In genomic region chr11:47425611-47426010, GRCh38 we compare ENCODE assay signal across 8 cellular contexts. TPM values are rescaled to one million over a fixed set of nuclear protein-coding genes. Genes with fewer than 3 reads are reported as not detected.
DNase-seq lines count a peak whose midpoint lies in the region; ATAC-seq, FAIRE-seq and TF ChIP-seq lines count a peak whose summit lies in the region.

No MANE protein-coding gene starts in this region.

- no peak for FAIRE-seq in H54 (lab: Jason Lieb, UNC)

- H3K27ac ChIP-seq in right lobe of liver = peak overlapping the region; percentile 93 to 98 (median 95)
- H3K27ac ChIP-seq in tibial artery = peak overlapping the region; percentile 93 to 95

- H3K27me3 ChIP-seq in right lobe of liver (no peaks in the 10 kb centered on the region), tibial artery (no peaks in the 10 kb centered on the region)

- TF ChIP-seq POLR2A in right lobe of liver (IDR thresholded peaks at IDR 0.05) (no peak), H54 (IDR thresholded peaks at IDR 0.05; ENCODE audit: low read depth, low read length) (no peak)

- H3K4me1 ChIP-seq in right lobe of liver = peaks cover 0 to 13% (median under 1%) of the 10 kb centered on the region in 4 donors
- peaks cover 0 to 17% (median 12%) of the 10 kb centered on the region in 4 donors for H3K4me1 ChIP-seq in tibial artery

- intact Hi-C loops in right lobe of liver (cut with DNase I) = loop anchor here in 1 of 2 donors (10.0 kb wide), 1 partner anchor 51 kb away; the partner anchor contains the start of gene SPI1
- intact Hi-C loops in tibial artery (cut with DNase I; ENCODE audit: low total_unique reads) = no loop called here

- TF ChIP-seq CTCF in astrocyte of the cerebellum (IDR thresholded peaks at IDR 0.05; ENCODE audit: low read depth, low read length, missing control alignments) = no peak
- no peak for TF ChIP-seq CTCF in right lobe of liver (IDR thresholded peaks at IDR 0.05)
- TF ChIP-seq CTCF in tibial artery (IDR thresholded peaks at IDR 0.05) = no peak

- H3K36me3 ChIP-seq in right lobe of liver (peaks cover 0 to 37% (median 17%) of the 10 kb centered on the region in 4 donors), tibial artery (peaks cover 38 to 47% (median 44%) of the 10 kb centered on the region in 3 donors)

- no peak for DNase-seq in activated T-cell treated with anti-CD3 and anti-CD28 coated beads, Interleukin-2, amount 50 U/mL, for 72 hours
- DNase-seq in activated T-cell treated with anti-CD3 and anti-CD28 coated beads, Interleukin-2, amount 50 U/mL, for 1 hour = no peak
- DNase-seq in astrocyte of the cerebellum (ENCODE audit: low read depth) (no peak), right lobe of liver (no peak), tibial artery (no peak), islet precursor cell (no peak), H54 (ENCODE audit: insufficient read length, low spot score) (no peak)

- peak overlapping the region; percentile 99 for H3K27ac Mint-ChIP-seq in activated T-cell treated with anti-CD3 and anti-CD28 coated beads, Interleukin-2, amount 50 U/mL, for 72 hours

- H3K36me3 Mint-ChIP-seq in activated T-cell treated with anti-CD3 and anti-CD28 coated beads, Interleukin-2, amount 50 U/mL, for 72 hours (ENCODE audit: insufficient read depth in 2 of 2) = peaks cover 8 to 29% of the 10 kb centered on the region in 2 donors

- no peaks in the 10 kb centered on the region for H3K27me3 Mint-ChIP-seq in activated T-cell treated with anti-CD3 and anti-CD28 coated beads, Interleukin-2, amount 50 U/mL, for 72 hours (ENCODE audit: low read depth)

- no peaks in the 10 kb centered on the region for H3K9me3 Mint-ChIP-seq in activated T-cell treated with anti-CD3 and anti-CD28 coated beads, Interleukin-2, amount 50 U/mL, for 72 hours

- H3K9me3 ChIP-seq in right lobe of liver (no peaks in the 10 kb centered on the region), tibial artery (no peaks in the 10 kb centered on the region)

- no peak for ATAC-seq in activated T-cell treated with anti-CD3 and anti-CD28 coated beads, Interleukin-2, amount 50 U/mL, for 72 hours (replicated peaks in 1 of 2)
- no peak for ATAC-seq in right lobe of liver
- ATAC-seq in HG02798 (IDR thresholded peaks at IDR 0.05; ENCODE audit: poor library complexity, unreplicated experiment) = no peak

- H3K4me3 ChIP-seq in astrocyte of the cerebellum (ENCODE audit: low read depth, low read length) = peak overlapping the region; percentile 97
- H3K4me3 ChIP-seq in right lobe of liver = peak overlapping the region; percentile 77 to 99 (median 81)
- peak overlapping the region; percentile 83 to 87 for H3K4me3 ChIP-seq in tibial artery

- peak overlapping the region; percentile 93 to 100 for H3K4me3 Mint-ChIP-seq in activated T-cell treated with anti-CD3 and anti-CD28 coated beads, Interleukin-2, amount 50 U/mL, for 72 hours

- peaks cover 33% of the 10 kb centered on the region for H3K4me1 Mint-ChIP-seq in activated T-cell treated with anti-CD3 and anti-CD28 coated beads, Interleukin-2, amount 50 U/mL, for 72 hours (ENCODE audit: low read depth)

- WGBS in right lobe of liver (ENCODE audit: insufficient coverage, low coverage, low lambda C conversion rate, missing lambda C conversion rate) = 0% methylated on average over 12 of the region's 14 CpGs

- in situ Hi-C loops in astrocyte of the cerebellum (cut with HindIII; ENCODE audit: low sequenced_read_pairs) = no loop called here

RNA-seq across cellular contexts. Expression of gene PSMC3, which starts 0.6 kb away (rescaled TPM):
- 100 to 1,000 TPM; 121 to 149 TPM for total RNA-seq in activated T-cell treated with anti-CD3 and anti-CD28 coated beads, Interleukin-2, amount 50 U/mL, for 72 hours
- total RNA-seq in right lobe of liver = 10 to 100 TPM; 52.5 to 98.1 (median 63.3) TPM

RNA-seq across cellular contexts. Expression of gene SLC39A13, which starts 17.2 kb away (rescaled TPM):
- total RNA-seq in activated T-cell treated with anti-CD3 and anti-CD28 coated beads, Interleukin-2, amount 50 U/mL, for 72 hours = 10 to 100 TPM; 16.2 to 21.0 TPM
- total RNA-seq in right lobe of liver = 10 to 100 TPM in 5 of 6 experiments, 1 to 10 TPM in 1; 9.8 to 21.2 (median 13.1) TPM

RNA-seq across cellular contexts. Expression of gene RAPSN, which starts 23.3 kb away (rescaled TPM):
- 1 to 10 TPM in 1 of 2 donors, under 1 TPM in 1; 0.77 to 1.3 TPM for total RNA-seq in activated T-cell treated with anti-CD3 and anti-CD28 coated beads, Interleukin-2, amount 50 U/mL, for 72 hours
- total RNA-seq in right lobe of liver = under 1 TPM in 3 of 6 experiments, not detected in 3; 0.15 to 0.49 (median 0.25) TPM

RNA-seq across cellular contexts. Expression of gene SPI1, which starts 47.3 kb away (rescaled TPM):
- under 1 TPM; 0.35 to 0.55 TPM for total RNA-seq in activated T-cell treated with anti-CD3 and anti-CD28 coated beads, Interleukin-2, amount 50 U/mL, for 72 hours
- 10 to 100 TPM in 3 of 6 experiments, 1 to 10 TPM in 3; 7.5 to 29.1 (median 10.1) TPM for total RNA-seq in right lobe of liver
